11 cellular contexts compared by ENCODE assay signal in the genomic region with DNA sequence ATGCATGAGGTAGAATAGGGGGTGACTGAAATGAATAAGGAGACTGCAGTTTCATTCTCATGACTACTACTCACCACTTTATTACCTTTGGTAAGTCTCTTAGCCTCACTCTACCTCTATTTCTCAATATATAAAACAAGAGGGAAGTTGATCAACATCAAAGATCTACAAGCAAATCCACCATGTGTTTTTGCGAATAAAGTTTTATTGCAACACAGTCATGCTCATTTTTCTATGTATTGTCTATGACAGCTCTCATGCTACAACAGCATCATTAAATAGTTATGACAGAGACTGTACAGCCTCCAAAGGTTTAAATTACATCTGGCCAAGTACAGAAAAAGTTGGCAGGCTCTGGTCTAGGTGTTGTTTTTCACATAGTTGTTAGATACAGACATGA.
"Had no signal": no experiment of that assay in that cellular context is flagged by ENCODE, and none has a peak within 500 bp of the region (broad histone marks: within the 10 kb centered on the region; RNA-seq: fewer than 3 reads in every experiment).

No MANE protein-coding gene starts in this region.

- H2AFZ ChIP-seq: GM23248 had no signal

- FAIRE-seq: H1, H54 had no signal

- H3K9me3 ChIP-seq: HAP-1 had no signal

- H3K4me3 ChIP-seq: GM23248, GM23338, HAP-1 had no signal

- H3K36me3 ChIP-seq: HAP-1 had no signal

- ATAC-seq: GM23338, HCT116 had no signal

- H3K27ac ChIP-seq: GM23248 had no signal

- DNase-seq: GM23248, GOT3, H7, H9, HCEC 1CT, HFFc6 had no signal

- H3K4me1 ChIP-seq: HAP-1 had no signal

- H3K4me2 ChIP-seq: GM23338 had no signal

- H3K9ac ChIP-seq: GM23248 had no signal
